In the genomic region with DNA sequence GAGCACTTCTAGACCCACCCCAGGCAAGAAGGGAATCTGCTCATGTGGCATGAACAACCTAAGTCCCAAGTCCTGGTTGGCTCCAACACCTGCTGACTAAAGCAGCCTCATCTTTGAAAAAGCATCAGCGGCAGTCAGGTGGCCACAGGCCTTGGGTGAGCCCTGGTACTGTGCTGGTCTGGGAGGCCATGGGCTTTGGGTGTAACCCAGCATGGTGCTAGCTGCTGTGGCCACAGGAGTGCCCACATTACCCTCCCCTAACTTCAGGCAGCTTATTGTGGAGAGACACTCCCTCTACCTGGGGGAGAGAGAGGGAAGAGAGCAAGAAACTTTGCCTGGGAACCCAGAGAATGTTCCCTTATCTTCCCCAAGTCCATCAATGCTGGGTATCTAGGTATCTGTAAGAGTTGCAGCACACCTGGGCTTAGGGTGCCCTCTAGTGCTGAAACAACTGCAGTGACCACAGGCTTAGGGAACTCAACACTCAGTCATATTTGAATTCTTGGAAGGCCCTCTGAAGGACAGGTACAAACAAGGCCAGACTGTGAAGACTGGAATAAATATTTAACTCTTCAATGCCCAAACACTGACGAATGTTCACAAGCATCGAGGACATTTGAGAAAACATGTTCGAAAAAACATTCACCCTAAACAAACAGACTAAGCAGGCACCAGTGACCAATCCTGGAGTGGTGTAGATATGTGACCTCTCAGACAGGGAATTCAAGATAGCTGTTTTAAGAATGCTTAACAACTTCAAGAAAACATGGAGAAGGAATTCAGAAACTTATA, we compare ENCODE assay signal across 7 cellular contexts.
A peak's percentile ranks its signal among the peaks of the same experiment; 100 is the strongest.
DNase-seq lines count a peak whose midpoint lies in the region; ATAC-seq and TF ChIP-seq lines count a peak whose summit lies in the region.

No MANE protein-coding gene starts in this region.

- peaks cover 2% of the 10 kb centered on the region for H3K36me3 ChIP-seq in mesendoderm (ENCODE audit: control insufficient read depth, insufficient read depth, low read length)

- no peak overlapping the region for H3K27ac ChIP-seq in mesendoderm (ENCODE audit: low read depth, low read length)

- no peaks in the 10 kb centered on the region for H3K79me2 ChIP-seq in mesendoderm (ENCODE audit: control insufficient read depth, insufficient read depth, low read length)

- H3K18ac ChIP-seq in mesendoderm (ENCODE audit: low read length), result no peak overlapping the region

- H3K9ac ChIP-seq in mesendoderm (ENCODE audit: low read length), result no peak overlapping the region

- no peak for TF ChIP-seq EP300 in Ishikawa (IDR thresholded peaks at IDR 0.05; ENCODE audit: borderline replicate concordance)

- no peak overlapping the region for H2BK5ac ChIP-seq in mesendoderm (ENCODE audit: low read length)

- H3K4me3 ChIP-seq in GM12865 (ENCODE audit: low read depth, low read length) (no peak overlapping the region), mesendoderm (ENCODE audit: low read length) (no peak overlapping the region)

- no peak overlapping the region for H2BK120ac ChIP-seq in mesendoderm (ENCODE audit: low read depth, low read length)

- no peak overlapping the region for H3K4ac ChIP-seq in mesendoderm (ENCODE audit: low read depth, low read length)

- H3K56ac ChIP-seq in mesendoderm (ENCODE audit: low read length), result no peak overlapping the region

- H4K8ac ChIP-seq in mesendoderm (ENCODE audit: low read depth, low read length), result no peak overlapping the region

- WGBS in mesendoderm (ENCODE audit: extremely low coverage, insufficient coverage, low lambda C conversion rate), result no CpG with 5 or more reads among the region's 4 CpGs

- no peak overlapping the region for H2AK5ac ChIP-seq in mesendoderm (ENCODE audit: low read length)

- H3K27me3 ChIP-seq in mesendoderm (ENCODE audit: insufficient read depth, low read length, poor library complexity), result no peaks in the 10 kb centered on the region

- no peak overlapping the region for H3K23ac ChIP-seq in mesendoderm (ENCODE audit: low read length)

- TF ChIP-seq CTCF in GM12865 (IDR thresholded peaks at IDR 0.05; ENCODE audit: insufficient read depth, low read depth, low read length, missing control alignments), result peak; percentile 55

- H3K79me1 ChIP-seq in mesendoderm (ENCODE audit: low read length), result peaks cover 3% of the 10 kb centered on the region

- TF ChIP-seq RAD21 in Ishikawa (IDR thresholded peaks at IDR 0.05; ENCODE audit: low read depth), result peak; percentile 41

- H2BK15ac ChIP-seq in mesendoderm (replicated peaks; ENCODE audit: low read depth), result no peak overlapping the region

- no peaks in the 10 kb centered on the region for H3K4me1 ChIP-seq in mesendoderm (ENCODE audit: control insufficient read depth, low read depth, low read length)

- H4K5ac ChIP-seq in mesendoderm (ENCODE audit: low read length), result no peak overlapping the region

- DNase-seq in GM12865 (ENCODE audit: low read depth) (peak; percentile 63), amniotic epithelial cell (ENCODE audit: low read depth) (peak; percentile 46), mesendoderm (peak; percentile 80), AG08395 (ENCODE audit: low spot score) (no peak)
- no peak for DNase-seq in stimulated activated CD8-positive, alpha-beta memory T cell treated with anti-CD3 and anti-CD28 coated beads, Interleukin-4, amount 100 ng/mL, for 48 hours

- ATAC-seq in HG02840 (IDR thresholded peaks at IDR 0.05; ENCODE audit: low FRiP score, unreplicated experiment), result no peak

- H3K4me2 ChIP-seq in mesendoderm (ENCODE audit: low read length), result no peak overlapping the region

TF ChIP-seq in Ishikawa, 13 proteins besides CTCF, POLR2A, EP300 and RAD21:
- TF ChIP-seq TEAD4 (IDR thresholded peaks at IDR 0.05) (no peak), ZBTB7A (IDR thresholded peaks at IDR 0.05; ENCODE audit: low read depth) (no peak), CREB1 (IDR thresholded peaks at IDR 0.05; ENCODE audit: low read depth) (no peak), TAF1 (IDR thresholded peaks at IDR 0.05; ENCODE audit: low read depth) (no peak), NFIC (IDR thresholded peaks at IDR 0.05) (no peak), EGR1 (IDR thresholded peaks at IDR 0.05) (no peak), YY1 (IDR thresholded peaks at IDR 0.05; ENCODE audit: low read depth) (no peak), CEBPB (IDR thresholded peaks at IDR 0.05) (no peak), FOXM1 (IDR thresholded peaks at IDR 0.05; ENCODE audit: borderline replicate concordance, low read depth) (no peak)
- TF ChIP-seq, protein P1, sequence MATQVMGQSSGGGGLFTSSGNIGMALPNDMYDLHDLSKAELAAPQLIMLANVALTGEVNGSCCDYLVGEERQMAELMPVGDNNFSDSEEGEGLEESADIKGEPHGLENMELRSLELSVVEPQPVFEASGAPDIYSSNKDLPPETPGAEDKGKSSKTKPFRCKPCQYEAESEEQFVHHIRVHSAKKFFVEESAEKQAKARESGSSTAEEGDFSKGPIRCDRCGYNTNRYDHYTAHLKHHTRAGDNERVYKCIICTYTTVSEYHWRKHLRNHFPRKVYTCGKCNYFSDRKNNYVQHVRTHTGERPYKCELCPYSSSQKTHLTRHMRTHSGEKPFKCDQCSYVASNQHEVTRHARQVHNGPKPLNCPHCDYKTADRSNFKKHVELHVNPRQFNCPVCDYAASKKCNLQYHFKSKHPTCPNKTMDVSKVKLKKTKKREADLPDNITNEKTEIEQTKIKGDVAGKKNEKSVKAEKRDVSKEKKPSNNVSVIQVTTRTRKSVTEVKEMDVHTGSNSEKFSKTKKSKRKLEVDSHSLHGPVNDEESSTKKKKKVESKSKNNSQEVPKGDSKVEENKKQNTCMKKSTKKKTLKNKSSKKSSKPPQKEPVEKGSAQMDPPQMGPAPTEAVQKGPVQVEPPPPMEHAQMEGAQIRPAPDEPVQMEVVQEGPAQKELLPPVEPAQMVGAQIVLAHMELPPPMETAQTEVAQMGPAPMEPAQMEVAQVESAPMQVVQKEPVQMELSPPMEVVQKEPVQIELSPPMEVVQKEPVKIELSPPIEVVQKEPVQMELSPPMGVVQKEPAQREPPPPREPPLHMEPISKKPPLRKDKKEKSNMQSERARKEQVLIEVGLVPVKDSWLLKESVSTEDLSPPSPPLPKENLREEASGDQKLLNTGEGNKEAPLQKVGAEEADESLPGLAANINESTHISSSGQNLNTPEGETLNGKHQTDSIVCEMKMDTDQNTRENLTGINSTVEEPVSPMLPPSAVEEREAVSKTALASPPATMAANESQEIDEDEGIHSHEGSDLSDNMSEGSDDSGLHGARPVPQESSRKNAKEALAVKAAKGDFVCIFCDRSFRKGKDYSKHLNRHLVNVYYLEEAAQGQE (IDR thresholded peaks at IDR 0.05; ENCODE audit: low read depth), result no peak
- TF ChIP-seq, protein P2, sequence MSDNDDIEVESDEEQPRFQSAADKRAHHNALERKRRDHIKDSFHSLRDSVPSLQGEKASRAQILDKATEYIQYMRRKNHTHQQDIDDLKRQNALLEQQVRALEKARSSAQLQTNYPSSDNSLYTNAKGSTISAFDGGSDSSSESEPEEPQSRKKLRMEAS (IDR thresholded peaks at IDR 0.05), result no peak

Comparison
In these comparisons a context has a peak if more than half of its experiments do, and no peak if none do; other contexts are left out.
1. DNase-seq: peak in GM12865 (single experiment), amniotic epithelial cell (single experiment) and mesendoderm (single experiment); none in AG08395 (single experiment) and stimulated activated CD8-positive, alpha-beta memory T cell treated with anti-CD3 and anti-CD28 coated beads, Interleukin-4, amount 100 ng/mL, for 48 hours (single experiment).